16 cellular contexts compared by ENCODE assay signal in genomic region chr15:35857812-35858211, GRCh38.
A peak's percentile ranks its signal among the peaks of the same experiment; 100 is the strongest.
DNase-seq lines count a peak whose midpoint lies in the region; ATAC-seq and TF ChIP-seq lines count a peak whose summit lies in the region.
"Had no signal": no experiment of that assay in that cellular context is flagged by ENCODE, and none has a peak within 500 bp of the region (broad histone marks: within the 10 kb centered on the region; RNA-seq: fewer than 3 reads in every experiment).

No MANE protein-coding gene starts in this region.

- H2AFZ ChIP-seq in SK-N-SH (ENCODE audit: low read depth): no peak overlapping the region
- H2AFZ ChIP-seq: GM23338 had no signal

- TF ChIP-seq RAD21 in SK-N-SH (IDR thresholded peaks at IDR 0.05; ENCODE audit: low read length): peak; percentile 29

- no peak overlapping the region for H3K9ac ChIP-seq in SK-N-SH
- H3K9ac ChIP-seq: BLaER1 treated with 17β-estradiol and CSF1 and Interleukin-3, amounts not matched to agents 10 nM and 100 nM had no signal

- H3K27ac ChIP-seq in SK-N-SH (ENCODE audit: low read depth in 2 of 2, low read length in 1 of 2): no peak overlapping the region
- H3K27ac ChIP-seq in caudate nucleus (ENCODE audit: low read depth, low read length): peak overlapping the region; percentile 24
- H3K27ac ChIP-seq: 22Rv1; BLaER1 treated with 17β-estradiol and CSF1 and Interleukin-3, amounts not matched to agents 10 nM and 100 nM had no signal

- POLR2A ChIA-PET in SK-N-SH (lab: Yijun Ruan, JAX): no interaction called here
- POLR2A ChIA-PET in GM10248 (lab: Yijun Ruan, JAX): no interaction called here

- H3F3A ChIP-seq in SK-N-SH (replicated peaks; ENCODE audit: insufficient read depth): peaks cover 4% of the 10 kb centered on the region

- WGBS in SK-N-SH (ENCODE audit: low lambda C conversion rate): 93% methylated on average over 6 of the region's 6 CpGs

- H3K27me3 ChIP-seq in SK-N-SH (ENCODE audit: insufficient read depth): no peaks in the 10 kb centered on the region
- H3K27me3 ChIP-seq: BLaER1 treated with 17β-estradiol and CSF1 and Interleukin-3, amounts not matched to agents 10 nM and 100 nM had no signal

- no peak for TF ChIP-seq EP300 in SK-N-SH (IDR thresholded peaks at IDR 0.05; ENCODE audit: borderline replicate concordance in 1 of 2, low read depth in 1 of 2, low read length in 1 of 2)

- no peaks in the 10 kb centered on the region for H3K79me2 ChIP-seq in SK-N-SH (ENCODE audit: insufficient read depth)

- CTCF ChIA-PET in SK-N-SH (lab: Yijun Ruan, JAX): interaction anchor here (0.9 to 1.6 kb wide), 3 partner anchors 15 to 1281 kb away, joined by 3 to 5 read pairs (median 4); no protein-coding TSS in a partner anchor
- CTCF ChIA-PET in GM10248 (lab: Yijun Ruan, JAX): interaction anchor here (2.0 kb wide), 1 partner anchor 13 kb away, joined by 4 read pairs; no protein-coding TSS in a partner anchor

- no peak for DNase-seq in SK-N-SH
- DNase-seq in caudate nucleus (lab: John Stamatoyannopoulos, UW): peak in 14 of 61 donors; percentile 4 to 47 (median 20)
- peak; percentile 50 for DNase-seq in inferior parietal cortex (ENCODE audit: extremely low spot score)
- DNase-seq in superior temporal gyrus (ENCODE audit: extremely low spot score): peak; percentile 60
- no peak for DNase-seq in KBM-7
- no peak for DNase-seq in GM10248 (ENCODE audit: extremely low spot score)
- DNase-seq: CD4-positive, CD25-positive, alpha-beta regulatory T cell; DMS79; EL; H7 had no signal

- in situ Hi-C loops in KBM-7 (cut with MboI; ENCODE audit: low pct_unique_long_range_greater_than_20kb, low sequenced_read_pairs): no loop called here

- H3K36me3 ChIP-seq in SK-N-SH (replicated peaks in 1 of 2; ENCODE audit: control insufficient read depth in 1 of 2, insufficient read depth in 2 of 2, low read length in 1 of 2): no peaks in the 10 kb centered on the region
- H3K36me3 ChIP-seq: BLaER1 treated with 17β-estradiol and CSF1 and Interleukin-3, amounts not matched to agents 10 nM and 100 nM had no signal

- no peak overlapping the region for H3K4me2 ChIP-seq in SK-N-SH
- H3K4me2 ChIP-seq: BLaER1 treated with 17β-estradiol and CSF1 and Interleukin-3, amounts not matched to agents 10 nM and 100 nM; GM23338 had no signal

- TF ChIP-seq CTCF in SK-N-SH (IDR thresholded peaks at IDR 0.05) (no peak), GM10248 (IDR thresholded peaks at IDR 0.05; ENCODE audit: control extremely low read depth, extremely low read depth, low read depth, missing control alignments) (no peak)

- H3K9me2 ChIP-seq in SK-N-SH: no peaks in the 10 kb centered on the region

- peaks cover 6 to 8% of the 10 kb centered on the region in 2 experiments; a peak in 3 of 4 replicates for H3K4me1 ChIP-seq in SK-N-SH (ENCODE audit: control insufficient read depth in 1 of 2, insufficient read depth in 2 of 2, low read depth in 1 of 2, low read length in 1 of 2)
- H3K4me1 ChIP-seq: BLaER1 treated with 17β-estradiol and CSF1 and Interleukin-3, amounts not matched to agents 10 nM and 100 nM had no signal

- H4K20me1 ChIP-seq in SK-N-SH (ENCODE audit: insufficient read depth): no peaks in the 10 kb centered on the region
- H4K20me1 ChIP-seq: BLaER1 treated with 17β-estradiol and CSF1 and Interleukin-3, amounts not matched to agents 10 nM and 100 nM had no signal

- ATAC-seq in SK-N-SH treated with all-trans-retinoic acid at 6 μM for 48 hours: no peak
- ATAC-seq in HG03196 (IDR thresholded peaks at IDR 0.05; ENCODE audit: unreplicated experiment): no peak
- ATAC-seq: GM23338, HepG2 had no signal

- no peaks in the 10 kb centered on the region for H3K9me3 ChIP-seq in SK-N-SH
- H3K9me3 ChIP-seq: BLaER1 treated with 17β-estradiol and CSF1 and Interleukin-3, amounts not matched to agents 10 nM and 100 nM had no signal

- no peak overlapping the region for H3K4me3 ChIP-seq in SK-N-SH (ENCODE audit: low read depth in 2 of 2, low read length in 1 of 2)
- H3K4me3 ChIP-seq: BLaER1 treated with 17β-estradiol and CSF1 and Interleukin-3, amounts not matched to agents 10 nM and 100 nM; GM23338 had no signal

TF ChIP-seq in SK-N-SH, 30 proteins besides CTCF, POLR2A, EP300 and RAD21 (continues in another document):
- TF ChIP-seq ZBTB33 (IDR thresholded peaks at IDR 0.05; ENCODE audit: borderline replicate concordance, low read depth): no peak
- no peak for TF ChIP-seq PBX3 (IDR thresholded peaks at IDR 0.05)
- TF ChIP-seq MEF2A (IDR thresholded peaks at IDR 0.05; ENCODE audit: borderline replicate concordance, low read depth): no peak
- TF ChIP-seq FOXJ3 (CRISPR knock-in tag; IDR thresholded peaks at IDR 0.05): no peak
- TF ChIP-seq MXI1 (IDR thresholded peaks at IDR 0.05; ENCODE audit: low read depth, low read length): no peak
- TF ChIP-seq GATA2 (CRISPR knock-in tag; IDR thresholded peaks at IDR 0.05): no peak

TF ChIP-seq in SK-N-SH treated with all-trans-retinoic acid at 6 μM for 48 hours, 23 proteins besides CTCF, POLR2A, EP300 and RAD21:
- TF ChIP-seq TOX (CRISPR knock-in tag; IDR thresholded peaks at IDR 0.05; ENCODE audit: borderline replicate concordance) (no peak), RARB (CRISPR knock-in tag; IDR thresholded peaks at IDR 0.05) (no peak), ZNF70 (CRISPR knock-in tag; IDR thresholded peaks at IDR 0.05) (no peak), OSR1 (CRISPR knock-in tag; IDR thresholded peaks at IDR 0.05) (no peak), TCF4 (CRISPR knock-in tag; IDR thresholded peaks at IDR 0.05; ENCODE audit: borderline replicate concordance) (no peak), GLIS3 (CRISPR knock-in tag; IDR thresholded peaks at IDR 0.05) (no peak)

Comparison
In these comparisons a context has a peak if more than half of its experiments do, and no peak if none do; other contexts are left out.
1. DNase-seq: peak in inferior parietal cortex (single experiment) and superior temporal gyrus (single experiment); none in SK-N-SH (single experiment), KBM-7 (single experiment) and GM10248 (single experiment).